ENCODE assay signal across 15 cellular contexts in genomic region chr16:65663774-65664173, GRCh38.
"Had no signal": no experiment of that assay in that cellular context is flagged by ENCODE, and none has a peak within 500 bp of the region (broad histone marks: within the 10 kb centered on the region; RNA-seq: fewer than 3 reads in every experiment).

No MANE protein-coding gene starts in this region.

- H3K27me3 Mint-ChIP-seq: activated CD8-positive, alpha-beta memory T cell treated with anti-CD3 and anti-CD28 coated beads, Interleukin-2, amount 10 ng/mL, durations not matched to agents 7 days and 5 days had no signal

- H3K4me2 ChIP-seq: smooth muscle cell had no signal

- H3K4me3 ChIP-seq: heart left ventricle, smooth muscle cell, uterus had no signal

- H3K4me1 ChIP-seq: uterus had no signal

- H3K27ac Mint-ChIP-seq: activated CD8-positive, alpha-beta memory T cell treated with anti-CD3 and anti-CD28 coated beads, Interleukin-2, amount 10 ng/mL, durations not matched to agents 7 days and 5 days; activated T-cell treated with anti-CD3 and anti-CD28 coated beads, Interleukin-2, amount 50 U/mL, for 72 hours; mesothelial cell of epicardium; progenitor cell of endocrine pancreas had no signal

- H3K36me3 Mint-ChIP-seq: activated CD8-positive, alpha-beta memory T cell treated with anti-CD3 and anti-CD28 coated beads, Interleukin-2, amount 10 ng/mL, durations not matched to agents 7 days and 5 days; mesothelial cell of epicardium had no signal

- H3K4me1 Mint-ChIP-seq: activated CD8-positive, alpha-beta memory T cell treated with anti-CD3 and anti-CD28 coated beads, Interleukin-2, amount 10 ng/mL, durations not matched to agents 7 days and 5 days had no signal

- H3K27me3 ChIP-seq: heart left ventricle, uterus had no signal

- H3K9me3 Mint-ChIP-seq: mesothelial cell of epicardium had no signal

- H3K4me3 Mint-ChIP-seq: activated CD8-positive, alpha-beta memory T cell treated with anti-CD3 and anti-CD28 coated beads, Interleukin-2, amount 10 ng/mL, durations not matched to agents 7 days and 5 days; activated T-cell treated with anti-CD3 and anti-CD28 coated beads, Interleukin-2, amount 50 U/mL, for 72 hours; mesothelial cell of epicardium had no signal

- H3K36me3 ChIP-seq: heart left ventricle, uterus had no signal

- DNase-seq: activated CD4-positive, alpha-beta T cell treated with anti-CD3 and anti-CD28 coated beads, Interleukin-2, amount 50 U/mL, for 48 hours; activated CD8-positive, alpha-beta memory T cell treated with anti-CD3 and anti-CD28 coated beads, Interleukin-2, amount 10 ng/mL, durations not matched to agents 7 days and 5 days; activated gamma-delta T cell treated with Interleukin-2 at 50 U/mL for 16 hours; activated T-cell treated with anti-CD3 and anti-CD28 coated beads, Interleukin-2, amount 50 U/mL, for 72 hours; caudate nucleus; cortex of kidney; effector CD8-positive, alpha-beta T cell; heart left ventricle; kidney; nucleus accumbens; right cardiac atrium; uterus had no signal

- H3K27ac ChIP-seq: heart left ventricle, uterus had no signal

- H3K9me3 ChIP-seq: heart left ventricle, uterus had no signal
